In genomic region chr4:167887726-167888125, GRCh38 we compare ENCODE assay signal across 24 cellular contexts.
"Had no signal": no experiment of that assay in that cellular context is flagged by ENCODE, and none has a peak within 500 bp of the region (broad histone marks: within the 10 kb centered on the region; RNA-seq: fewer than 3 reads in every experiment).

No MANE protein-coding gene starts in this region.

- DNase-seq: hippocampal formation; kidney glomerular epithelial cell; left colon; left lung; lower lobe of right lung; mammary epithelial cell; mesenchymal stem cell; naive thymus-derived CD8-positive, alpha-beta T cell; ovary; right lobe of liver; stimulated activated CD4-positive, alpha-beta T cell treated with anti-CD3 and anti-CD28 coated beads, Interleukin-1b, Interleukin-23, amount 100 ng/mL, for 48 hours; stimulated activated CD4-positive, alpha-beta T cell treated with anti-CD3 and anti-CD28 coated beads, Interleukin-4, amount 100 ng/mL, for 1 hour; stimulated activated naive B cell treated with anti-CD40 and anti-IgM and Interleukin-4, amounts not matched to agents 10 μg/mL and 1 μg/mL and 100 μg/mL, for 72 hours; stimulated activated naive CD8-positive, alpha-beta T cell treated with anti-CD3 and anti-CD28 coated beads, Interleukin-15, Interleukin-2, amounts not matched to agents 100 U/mL and 50 U/mL, for 24 hours; stomach; testis; thyroid gland; transverse colon; uterus had no signal

- H3K9me3 ChIP-seq: lower lobe of right lung, ovary, right atrium auricular region, right lobe of liver, testis, thyroid gland, transverse colon, uterus had no signal

- H3K4me3 Mint-ChIP-seq: naive thymus-derived CD8-positive, alpha-beta T cell; nephron; neural crest cell; stimulated activated naive B cell treated with anti-CD40 and anti-IgM and Interleukin-4, amounts not matched to agents 10 μg/mL and 1 μg/mL and 100 μg/mL, for 72 hours had no signal

- H3K36me3 Mint-ChIP-seq: naive thymus-derived CD8-positive, alpha-beta T cell; stimulated activated naive B cell treated with anti-CD40 and anti-IgM and Interleukin-4, amounts not matched to agents 10 μg/mL and 1 μg/mL and 100 μg/mL, for 72 hours had no signal

- H3K4me2 ChIP-seq: smooth muscle cell had no signal

- ATAC-seq: left colon; left lung; naive thymus-derived CD8-positive, alpha-beta T cell; right lobe of liver; stimulated activated naive B cell treated with anti-CD40 and anti-IgM and Interleukin-4, amounts not matched to agents 10 μg/mL and 1 μg/mL and 100 μg/mL, for 72 hours; stimulated activated naive CD8-positive, alpha-beta T cell treated with anti-CD3 and anti-CD28 coated beads, Interleukin-15, Interleukin-2, amounts not matched to agents 100 U/mL and 50 U/mL, for 24 hours had no signal

- H3K27me3 ChIP-seq: left lung, ovary, right atrium auricular region, right lobe of liver, stomach, testis, thyroid gland, transverse colon, uterus had no signal

- H3K27me3 Mint-ChIP-seq: progenitor cell of endocrine pancreas; stimulated activated naive B cell treated with anti-CD40 and anti-IgM and Interleukin-4, amounts not matched to agents 10 μg/mL and 1 μg/mL and 100 μg/mL, for 72 hours had no signal

- H3K4me3 ChIP-seq: left lung, lower lobe of right lung, ovary, right atrium auricular region, right lobe of liver, smooth muscle cell, stomach, testis, thyroid gland, transverse colon, uterus had no signal

- H3K27ac ChIP-seq: left lung, lower lobe of right lung, ovary, right atrium auricular region, right lobe of liver, stomach, testis, thyroid gland, transverse colon, uterus had no signal

- H3K4me1 Mint-ChIP-seq: naive thymus-derived CD8-positive, alpha-beta T cell; neural crest cell; stimulated activated naive B cell treated with anti-CD40 and anti-IgM and Interleukin-4, amounts not matched to agents 10 μg/mL and 1 μg/mL and 100 μg/mL, for 72 hours had no signal

- H3K27ac Mint-ChIP-seq: naive thymus-derived CD8-positive, alpha-beta T cell; nephron; progenitor cell of endocrine pancreas; stimulated activated naive B cell treated with anti-CD40 and anti-IgM and Interleukin-4, amounts not matched to agents 10 μg/mL and 1 μg/mL and 100 μg/mL, for 72 hours had no signal

- H3K4me1 ChIP-seq: left lung, lower lobe of right lung, right atrium auricular region, right lobe of liver, stomach, testis, thyroid gland, transverse colon, uterus had no signal

- H3K36me3 ChIP-seq: left lung, lower lobe of right lung, ovary, right atrium auricular region, right lobe of liver, stomach, thyroid gland, transverse colon, uterus had no signal
